Comparison of ENCODE assay signal across 8 cellular contexts in genomic region chr1:198937231-198938031, GRCh38.
A peak's percentile ranks its signal among the peaks of the same experiment; 100 is the strongest.
DNase-seq lines count a peak whose midpoint lies in the region; ATAC-seq and TF ChIP-seq lines count a peak whose summit lies in the region.

No MANE protein-coding gene starts in this region.

- H2BK120ac ChIP-seq in mesendoderm (ENCODE audit: low read depth, low read length) = no peak overlapping the region

- H3K4me1 ChIP-seq in endodermal cell (ENCODE audit: control insufficient read depth, insufficient read depth, low read length) (no peaks in the 10 kb centered on the region), mesendoderm (ENCODE audit: control insufficient read depth, low read depth, low read length) (no peaks in the 10 kb centered on the region), stomach smooth muscle (ENCODE audit: control insufficient read depth, insufficient read depth, low read length) (no peaks in the 10 kb centered on the region)

- H3K4me3 Mint-ChIP-seq in endodermal cell = no peak overlapping the region

- no peaks in the 10 kb centered on the region for H3K27me3 Mint-ChIP-seq in endodermal cell (ENCODE audit: insufficient read depth)

- no peak for TF ChIP-seq CTCF in BJ (IDR thresholded peaks at IDR 0.05; ENCODE audit: insufficient read depth, low read depth, low read length)
- no peak for TF ChIP-seq CTCF in endodermal cell (conservative IDR thresholded peaks at IDR 0.05)

- ATAC-seq in GM18870 (IDR thresholded peaks at IDR 0.05; ENCODE audit: unreplicated experiment) = peak; percentile 89
- ATAC-seq in HG03064 (IDR thresholded peaks at IDR 0.05; ENCODE audit: low read depth, unreplicated experiment) = peak; percentile 78

- H3K4me3 ChIP-seq in BJ (ENCODE audit: low read depth, low read length) (peak overlapping the region; percentile 53), endodermal cell (ENCODE audit: low read length) (peak overlapping the region; percentile 61), mesendoderm (ENCODE audit: low read length) (no peak overlapping the region), stomach smooth muscle (ENCODE audit: low read length in 2 of 2) (peak overlapping the region; percentile 69 to 75)

- H3K79me2 ChIP-seq in mesendoderm (ENCODE audit: control insufficient read depth, insufficient read depth, low read length) = no peaks in the 10 kb centered on the region

- H3K36me3 Mint-ChIP-seq in endodermal cell (ENCODE audit: low read depth) = no peaks in the 10 kb centered on the region

- no peaks in the 10 kb centered on the region for H3K79me1 ChIP-seq in mesendoderm (ENCODE audit: low read length)

- H3K9me3 Mint-ChIP-seq in endodermal cell = peaks cover 7% of the 10 kb centered on the region

- no peak overlapping the region for H3K4me2 ChIP-seq in mesendoderm (ENCODE audit: low read length)

- no peak overlapping the region for H3K56ac ChIP-seq in mesendoderm (ENCODE audit: low read length)

- no peak overlapping the region for H4K8ac ChIP-seq in mesendoderm (ENCODE audit: low read depth, low read length)

- POLR2A ChIA-PET in BJ (lab: Charles Lee) = interaction anchor here (0.5 to 0.6 kb wide), 2 partner anchors 35 to 447 kb away, joined by 3 to 5 read pairs; no protein-coding TSS in a partner anchor

- no peaks in the 10 kb centered on the region for H3K9me3 ChIP-seq in endodermal cell (ENCODE audit: control insufficient read depth, low read length)
- H3K9me3 ChIP-seq in stomach smooth muscle (ENCODE audit: control insufficient read depth in 2 of 2, low read length in 2 of 2) = no peaks in the 10 kb centered on the region

- H3K18ac ChIP-seq in mesendoderm (ENCODE audit: low read length) = no peak overlapping the region

- H2BK5ac ChIP-seq in mesendoderm (ENCODE audit: low read length) = no peak overlapping the region

- H3K36me3 ChIP-seq in BJ (ENCODE audit: control insufficient read depth, insufficient read depth, low read length) (no peaks in the 10 kb centered on the region), endodermal cell (ENCODE audit: control insufficient read depth, insufficient read depth, low read length) (no peaks in the 10 kb centered on the region), mesendoderm (ENCODE audit: control insufficient read depth, insufficient read depth, low read length) (no peaks in the 10 kb centered on the region), stomach smooth muscle (ENCODE audit: control insufficient read depth in 2 of 2, insufficient read depth in 2 of 2, low read length in 2 of 2) (no peaks in the 10 kb centered on the region)

- DNase-seq in BJ (ENCODE audit: low read depth) (peak; percentile 85), NCI-H2107 treated with DMSO at 0.1 percent for 48 hours (lab: John Stamatoyannopoulos, UW; ENCODE audit: unreplicated experiment) (peak; percentile 86), endodermal cell (no peak), mesendoderm (peak; percentile 32)
- peak; percentile 26 to 37 for DNase-seq in activated CD4-positive, alpha-beta T cell treated with anti-CD3 and anti-CD28 coated beads for 4 hours

- no peak overlapping the region for H4K5ac ChIP-seq in mesendoderm (ENCODE audit: low read length)

- H3K27me3 ChIP-seq in BJ (ENCODE audit: control insufficient read depth, insufficient read depth, low read length) (no peaks in the 10 kb centered on the region), endodermal cell (ENCODE audit: control insufficient read depth, insufficient read depth, low read length, poor library complexity, severe bottlenecking) (no peaks in the 10 kb centered on the region), mesendoderm (ENCODE audit: insufficient read depth, low read length, poor library complexity) (no peaks in the 10 kb centered on the region), stomach smooth muscle (ENCODE audit: control insufficient read depth in 1 of 2, insufficient read depth in 2 of 2, low read length in 2 of 2) (no peaks in the 10 kb centered on the region)

- H3K27ac Mint-ChIP-seq in endodermal cell = no peak overlapping the region

- CTCF ChIA-PET in BJ (lab: Yijun Ruan, JAX) = interaction anchor here (0.8 to 1.6 kb wide), 4 partner anchors 25 to 526 kb away, joined by 4 to 7 read pairs (median 4); no protein-coding TSS in a partner anchor

- no peak overlapping the region for H3K23ac ChIP-seq in mesendoderm (ENCODE audit: low read length)

- H2AK5ac ChIP-seq in mesendoderm (ENCODE audit: low read length) = no peak overlapping the region

- peak overlapping the region; percentile 92 for H3K27ac ChIP-seq in endodermal cell (ENCODE audit: low read depth, low read length)
- H3K27ac ChIP-seq in mesendoderm (ENCODE audit: low read depth, low read length) = no peak overlapping the region
- no peak overlapping the region for H3K27ac ChIP-seq in stomach smooth muscle (ENCODE audit: low read length)

- 85 to 90% methylated on average over 4 to 5 of the region's 5 CpGs for WGBS in endodermal cell (ENCODE audit: insufficient coverage in 1 of 2, insufficient read length in 1 of 2), 2 experiments
- 100% methylated on average over 1 of the region's 5 CpGs for WGBS in mesendoderm (ENCODE audit: extremely low coverage, insufficient coverage, low lambda C conversion rate)

- H3K9ac ChIP-seq in endodermal cell (ENCODE audit: extremely low read depth, low read length, poor library complexity, severe bottlenecking) (no peak overlapping the region), mesendoderm (ENCODE audit: low read length) (no peak overlapping the region), stomach smooth muscle (ENCODE audit: low read length in 2 of 2) (peak overlapping the region; percentile 37 to 63)

- no peak overlapping the region for H2BK15ac ChIP-seq in mesendoderm (replicated peaks; ENCODE audit: low read depth)

- no peak overlapping the region for H3K4ac ChIP-seq in mesendoderm (ENCODE audit: low read depth, low read length)

- no peaks in the 10 kb centered on the region for H3K4me1 Mint-ChIP-seq in endodermal cell

Comparison
In these comparisons a context has a peak if more than half of its experiments do, and no peak if none do; other contexts are left out.
1. H3K9ac ChIP-seq: peak in stomach smooth muscle (2 of 2); none in endodermal cell (single experiment) and mesendoderm (single experiment).